17 cellular contexts compared by ENCODE assay signal in genomic region chr1:179807291-179807690, GRCh38.
A peak's percentile ranks its signal among the peaks of the same experiment; 100 is the strongest.
DNase-seq lines count a peak whose midpoint lies in the region; ATAC-seq and TF ChIP-seq lines count a peak whose summit lies in the region.
"Had no signal": no experiment of that assay in that cellular context is flagged by ENCODE, and none has a peak within 500 bp of the region (broad histone marks: within the 10 kb centered on the region; RNA-seq: fewer than 3 reads in every experiment).

No MANE protein-coding gene starts in this region.

- in situ Hi-C loops in brain microvascular endothelial cell (cut with HindIII; ENCODE audit: low pct_ligation_motif_present, low sequenced_read_pairs), result no loop called here

- H3K4me2 ChIP-seq in hepatocyte (no peak overlapping the region), osteoblast (ENCODE audit: insufficient read depth, low read length) (no peak overlapping the region)

- H3K4me1 Mint-ChIP-seq in HFFc6 (ENCODE audit: low read depth), result peaks cover 39% of the 10 kb centered on the region

- H3K4me3 Mint-ChIP-seq in HFFc6, result no peak overlapping the region
- H3K4me3 Mint-ChIP-seq: CD14-positive monocyte; CD8-positive, alpha-beta T cell had no signal

- H3K4me3 ChIP-seq in brain microvascular endothelial cell (ENCODE audit: low read depth, low read length), result no peak overlapping the region
- H3K4me3 ChIP-seq in hepatocyte, result no peak overlapping the region
- no peak overlapping the region for H3K4me3 ChIP-seq in osteoblast (ENCODE audit: insufficient read depth, low read length)
- H3K4me3 ChIP-seq in gastroesophageal sphincter, result no peak overlapping the region
- H3K4me3 ChIP-seq: GM23248 had no signal

- H3K36me3 Mint-ChIP-seq in HFFc6 (ENCODE audit: low read depth), result no peaks in the 10 kb centered on the region
- H3K36me3 Mint-ChIP-seq: CD14-positive monocyte; CD8-positive, alpha-beta T cell had no signal

- H3K79me2 ChIP-seq in hepatocyte (no peaks in the 10 kb centered on the region), osteoblast (ENCODE audit: insufficient read depth, low read length) (no peaks in the 10 kb centered on the region)

- H2AFZ ChIP-seq in hepatocyte (no peak overlapping the region), osteoblast (ENCODE audit: low read length) (no peak overlapping the region)
- H2AFZ ChIP-seq: GM23248 had no signal

- H3K27me3 ChIP-seq in brain microvascular endothelial cell (replicated peaks) (peaks cover 55% of the 10 kb centered on the region), hepatocyte (no peaks in the 10 kb centered on the region), osteoblast (ENCODE audit: insufficient read depth, low read length) (peaks cover 42% of the 10 kb centered on the region), gastroesophageal sphincter (peaks cover 19% of the 10 kb centered on the region)

- DNase-seq in HFFc6 (no peak), brain microvascular endothelial cell (no peak), hepatocyte (ENCODE audit: low spot score) (no peak), osteoblast (ENCODE audit: insufficient read length, low spot score, missing footprints) (no peak), T1000 (lab: John Stamatoyannopoulos, UW) (no peak)
- DNase-seq in activated CD4-positive, CD25-positive, alpha-beta regulatory T cell treated with anti-CD3 and anti-CD28 coated beads, Interleukin-2, amount 50 U/mL, for 72 hours, result no peak
- no peak for DNase-seq in activated CD4-positive, CD25-positive, alpha-beta regulatory T cell (lab: John Stamatoyannopoulos, UW)
- DNase-seq: CD8-positive, alpha-beta T cell; DND-41; GF-D8 had no signal

- peak overlapping the region; percentile 75; the same call in 1 of the 2 replicates for H3K27ac Mint-ChIP-seq in HFFc6
- H3K27ac Mint-ChIP-seq: CD8-positive, alpha-beta T cell had no signal

- no peaks in the 10 kb centered on the region for H3K9me3 Mint-ChIP-seq in HFFc6
- H3K9me3 Mint-ChIP-seq: CD14-positive monocyte; CD8-positive, alpha-beta T cell had no signal

- peaks cover 8% of the 10 kb centered on the region for H3K4me1 ChIP-seq in hepatocyte (ENCODE audit: insufficient read depth)
- H3K4me1 ChIP-seq in osteoblast (ENCODE audit: insufficient read depth, low read length), result peaks cover 17% of the 10 kb centered on the region
- H3K4me1 ChIP-seq in gastroesophageal sphincter, result peaks cover 0 to 4% (median 0%) of the 10 kb centered on the region in 3 donors

- ATAC-seq in gastroesophageal sphincter, result no peak
- ATAC-seq: CD8-positive, alpha-beta T cell; HCT116 had no signal

- no peaks in the 10 kb centered on the region for H3K9me2 ChIP-seq in hepatocyte (replicated peaks; ENCODE audit: insufficient read depth)

- WGBS in hepatocyte (ENCODE audit: low lambda C conversion rate, missing lambda C conversion rate), result 88% methylated on average over 9 of the region's 9 CpGs
- WGBS in gastroesophageal sphincter (ENCODE audit: low coverage in 1 of 2), 2 donors, result 80% methylated on average over 1 of the region's 9 CpGs; no CpG with 5 or more reads in 1 of the 2 donors

- no peaks in the 10 kb centered on the region for H3K36me3 ChIP-seq in brain microvascular endothelial cell (replicated peaks)
- H3K36me3 ChIP-seq in hepatocyte (replicated peaks; ENCODE audit: insufficient read depth, low read depth), result no peaks in the 10 kb centered on the region
- H3K36me3 ChIP-seq in osteoblast (ENCODE audit: insufficient read depth, low read length), result no peaks in the 10 kb centered on the region
- H3K36me3 ChIP-seq in gastroesophageal sphincter, result no peaks in the 10 kb centered on the region

- H4K20me1 ChIP-seq in hepatocyte (ENCODE audit: insufficient read depth, poor library complexity, severe bottlenecking) (no peaks in the 10 kb centered on the region), osteoblast (ENCODE audit: insufficient read depth, low read length) (peaks cover 2% of the 10 kb centered on the region)

- peaks cover 45% of the 10 kb centered on the region for H3K27me3 Mint-ChIP-seq in HFFc6 (ENCODE audit: insufficient read depth)

- no peak for TF ChIP-seq EP300 in gastroesophageal sphincter (IDR thresholded peaks at IDR 0.05)

- TF ChIP-seq POLR2A in gastroesophageal sphincter (IDR thresholded peaks at IDR 0.05), result no peak

- TF ChIP-seq CTCF in HFFc6 (IDR thresholded peaks at IDR 0.05) (no peak), brain microvascular endothelial cell (IDR thresholded peaks at IDR 0.05; ENCODE audit: low read depth, low read length, missing control alignments) (no peak), hepatocyte (IDR thresholded peaks at IDR 0.05; ENCODE audit: poor library complexity) (no peak), osteoblast (IDR thresholded peaks at IDR 0.05; ENCODE audit: extremely low read depth, low read depth, low read length) (no peak), gastroesophageal sphincter (IDR thresholded peaks at IDR 0.05) (no peak)

- H3K9me3 ChIP-seq in hepatocyte (ENCODE audit: low read depth) (no peaks in the 10 kb centered on the region), osteoblast (ENCODE audit: low read depth, low read length) (no peaks in the 10 kb centered on the region), gastroesophageal sphincter (no peaks in the 10 kb centered on the region)
- H3K9me3 ChIP-seq: Caco-2 had no signal

- H3K27ac ChIP-seq in brain microvascular endothelial cell (peak overlapping the region; percentile 45), hepatocyte (peak overlapping the region; percentile 83), osteoblast (ENCODE audit: low read depth, low read length) (peak overlapping the region; percentile 76), gastroesophageal sphincter (no peak overlapping the region)
- H3K27ac ChIP-seq: 22Rv1, GM23248, HL-60 had no signal

Comparison
In these comparisons a context has a peak if more than half of its experiments do, and no peak if none do; other contexts are left out.
1. H3K27ac ChIP-seq: peak in brain microvascular endothelial cell (single experiment), hepatocyte (single experiment) and osteoblast (single experiment); none in gastroesophageal sphincter (0 of 4).